In genomic region chr1:245370905-245371581, GRCh38 we compare ENCODE assay signal across 18 cellular contexts.
DNase-seq lines count a peak whose midpoint lies in the region; ATAC-seq, FAIRE-seq and TF ChIP-seq lines count a peak whose summit lies in the region.
"Had no signal": no experiment of that assay in that cellular context is flagged by ENCODE, and none has a peak within 500 bp of the region (broad histone marks: within the 10 kb centered on the region; RNA-seq: fewer than 3 reads in every experiment).

No MANE protein-coding gene starts in this region.

- H3K79me2 ChIP-seq in H9 (ENCODE audit: insufficient read depth, low read length) = no peaks in the 10 kb centered on the region

- H3K27ac ChIP-seq in heart right ventricle (no peak overlapping the region), testis (no peak overlapping the region), H9 (ENCODE audit: insufficient read length, low read depth, low read length) (no peak overlapping the region)
- H3K27ac ChIP-seq: lower lobe of right lung, SJSA1 had no signal

- H3K36me3 ChIP-seq in heart right ventricle (no peaks in the 10 kb centered on the region), testis (ENCODE audit: low read depth, missing control alignments) (no peaks in the 10 kb centered on the region)
- H3K36me3 ChIP-seq: lower lobe of right lung had no signal

- no peaks in the 10 kb centered on the region for H3K4me1 Mint-ChIP-seq in H9
- H3K4me1 Mint-ChIP-seq: neural crest cell had no signal

- no peak overlapping the region for H3K4me2 ChIP-seq in H9 (ENCODE audit: insufficient read depth, insufficient read length, low read length)

- no peak for TF ChIP-seq POLR2A in testis (IDR thresholded peaks at IDR 0.05)

- H4K91ac ChIP-seq in H9 (ENCODE audit: insufficient read length, low read depth, low read length) = no peak overlapping the region

- no peak overlapping the region for H3K23ac ChIP-seq in H9 (ENCODE audit: insufficient read length, low read depth, low read length)

- intact Hi-C loops in heart right ventricle (cut with DNase I) = no loop called here
- intact Hi-C loops in testis (cut with DNase I; ENCODE audit: low total_unique reads) = no loop called here

- DNase-seq in NCI-H748 (lab: John Stamatoyannopoulos, UW; ENCODE audit: unreplicated experiment) = peak; percentile 65
- DNase-seq in NCI-H748 treated with DMSO at 0.1 percent for 48 hours (lab: John Stamatoyannopoulos, UW) = no peak
- DNase-seq in RCC 7860 (ENCODE audit: low spot score) = peak; percentile 97
- peak; percentile 17 to 31 for DNase-seq in heart right ventricle
- DNase-seq in testis = peak; percentile 68
- no peak for DNase-seq in activated gamma-delta T cell treated with Interleukin-2 at 50 U/mL for 16 hours
- DNase-seq in H9 = no peak
- DNase-seq in stimulated activated CD4-positive, alpha-beta T cell treated with anti-CD3 and anti-CD28 coated beads, Interleukin-15, amount 100 ng/mL, for 24 hours = no peak
- DNase-seq: activated CD4-positive, alpha-beta T cell treated with anti-CD3 and anti-CD28 coated beads, Interleukin-2, amount 50 U/mL, for 48 hours; activated effector memory CD4-positive, alpha-beta T cell treated with Interleukin-2 at 50 U/mL for 16 hours; Caco-2; lower lobe of right lung; NCI-H1048; stimulated activated naive CD4-positive, alpha-beta T cell treated with Interleukin-2 at 50 U/mL for 16 hours had no signal

- no peak for TF ChIP-seq CTCF in heart right ventricle (IDR thresholded peaks at IDR 0.05)
- TF ChIP-seq CTCF in testis (IDR thresholded peaks at IDR 0.05) = no peak
- TF ChIP-seq CTCF in H9 (conservative IDR thresholded peaks at IDR 0.05) = no peak

- no peak overlapping the region for H2BK15ac ChIP-seq in H9 (ENCODE audit: low read depth, low read length)

- no peak overlapping the region for H3K18ac ChIP-seq in H9 (ENCODE audit: insufficient read length, low read depth, low read length)

- H3K27ac Mint-ChIP-seq in H9 = no peak overlapping the region

- no peak overlapping the region for H2BK20ac ChIP-seq in H9 (ENCODE audit: low read depth, low read length, poor library complexity, severe bottlenecking)

- no peak overlapping the region for H3T11ph ChIP-seq in H9 (ENCODE audit: low read length)

- no peak overlapping the region for H4K5ac ChIP-seq in H9 (ENCODE audit: insufficient read length, low read depth, low read length)

- peak in 7 of 8 donors; percentile 72 to 96 (median 84) for ATAC-seq in heart right ventricle
- ATAC-seq: lower lobe of right lung had no signal

- H3K23me2 ChIP-seq in H9 (ENCODE audit: insufficient read length, low read depth, low read length, poor library complexity, severe bottlenecking) = no peaks in the 10 kb centered on the region

- no peak overlapping the region for H2BK120ac ChIP-seq in H9 (ENCODE audit: low read depth, low read length, poor library complexity, severe bottlenecking)

- peaks cover 11% of the 10 kb centered on the region for H3K27me3 Mint-ChIP-seq in H9 (ENCODE audit: low read depth)

- H3K56ac ChIP-seq in H9 (ENCODE audit: insufficient read length, low read depth, low read length) = no peak overlapping the region

- no peak overlapping the region for H3K4ac ChIP-seq in H9 (ENCODE audit: low read depth, low read length)

- H3K4me3 ChIP-seq in heart right ventricle (no peak overlapping the region), testis (no peak overlapping the region)
- H3K4me3 ChIP-seq: dorsolateral prefrontal cortex, lower lobe of right lung, SJSA1 had no signal

- WGBS in heart right ventricle, 2 donors = 34 to 35% methylated on average over 18 of the region's 18 CpGs
- 44 to 70% methylated on average over 10 to 18 of the region's 18 CpGs for WGBS in testis, 2 donors
- WGBS in H9 (ENCODE audit: extremely low coverage, insufficient read length, low lambda C conversion rate) = no CpG with 5 or more reads among the region's 18 CpGs

- H2BK12ac ChIP-seq in H9 (ENCODE audit: insufficient read length, low read depth, low read length) = no peak overlapping the region

- no peak overlapping the region for H3K9ac ChIP-seq in H9 (ENCODE audit: extremely low read depth, insufficient read length, low read length)

- no peak overlapping the region for H3K14ac ChIP-seq in H9 (ENCODE audit: insufficient read depth, low read length)

- peaks cover 0 to 16% (median 0%) of the 10 kb centered on the region in 7 donors for H3K27me3 ChIP-seq in heart right ventricle
- H3K27me3 ChIP-seq in testis = no peaks in the 10 kb centered on the region
- H3K27me3 ChIP-seq in H9 (ENCODE audit: insufficient read depth, low read length) = no peaks in the 10 kb centered on the region
- H3K27me3 ChIP-seq: SJSA1 had no signal

- H3K79me1 ChIP-seq in H9 (ENCODE audit: insufficient read depth, low read depth, low read length, poor library complexity, severe bottlenecking) = no peaks in the 10 kb centered on the region

- H3K4me1 ChIP-seq in heart right ventricle (peaks cover 0 to 11% (median 3%) of the 10 kb centered on the region in 9 donors), testis (no peaks in the 10 kb centered on the region), H9 (ENCODE audit: insufficient read depth, low read length) (no peaks in the 10 kb centered on the region)
- H3K4me1 ChIP-seq: Caco-2, lower lobe of right lung had no signal

- peaks cover 4 to 8% (median 6%) of the 10 kb centered on the region in 3 experiments; a peak in 4 of 7 replicates for H3K36me3 Mint-ChIP-seq in H9 (ENCODE audit: insufficient read depth in 1 of 3, low read depth in 3 of 3)

- H4K20me1 ChIP-seq in H9 (ENCODE audit: control insufficient read depth, insufficient read depth, insufficient read length) = no peaks in the 10 kb centered on the region

- H3K4me3 Mint-ChIP-seq in H9 = no peak overlapping the region
- H3K4me3 Mint-ChIP-seq: neural crest cell had no signal

- peaks cover 5 to 12% of the 10 kb centered on the region in 2 experiments; a peak in 4 of 5 replicates for H3K9me3 Mint-ChIP-seq in H9

- no peak overlapping the region for H2AFZ ChIP-seq in H9 (ENCODE audit: low read length)

- H2AK5ac ChIP-seq in H9 (ENCODE audit: insufficient read length, low read length) = no peak overlapping the region

- no peak overlapping the region for H2BK5ac ChIP-seq in H9 (ENCODE audit: insufficient read length, low read length)

- H3K9me3 ChIP-seq in heart right ventricle = no peaks in the 10 kb centered on the region
- H3K9me3 ChIP-seq in testis = no peaks in the 10 kb centered on the region
- no peaks in the 10 kb centered on the region for H3K9me3 ChIP-seq in H9 (ENCODE audit: control insufficient read depth, low read depth, low read length)
- H3K9me3 ChIP-seq: Caco-2, lower lobe of right lung, SJSA1 had no signal

- H4K8ac ChIP-seq in H9 (replicated peaks; ENCODE audit: insufficient read length, low read depth, low read length) = no peak overlapping the region

- peak; percentile 93 for FAIRE-seq in RCC 7860 (lab: Jason Lieb, UNC)
- FAIRE-seq: astrocyte had no signal

Comparison
In these comparisons a context has a peak if more than half of its experiments do, and no peak if none do; other contexts are left out.
1. DNase-seq: peak in NCI-H748 (single experiment), RCC 7860 (single experiment), heart right ventricle (2 of 2) and testis (single experiment); none in NCI-H748 treated with DMSO at 0.1 percent for 48 hours (single experiment), activated gamma-delta T cell treated with Interleukin-2 at 50 U/mL for 16 hours (single experiment), H9 (single experiment) and stimulated activated CD4-positive, alpha-beta T cell treated with anti-CD3 and anti-CD28 coated beads, Interleukin-15, amount 100 ng/mL, for 24 hours (single experiment).